In the genomic region with DNA sequence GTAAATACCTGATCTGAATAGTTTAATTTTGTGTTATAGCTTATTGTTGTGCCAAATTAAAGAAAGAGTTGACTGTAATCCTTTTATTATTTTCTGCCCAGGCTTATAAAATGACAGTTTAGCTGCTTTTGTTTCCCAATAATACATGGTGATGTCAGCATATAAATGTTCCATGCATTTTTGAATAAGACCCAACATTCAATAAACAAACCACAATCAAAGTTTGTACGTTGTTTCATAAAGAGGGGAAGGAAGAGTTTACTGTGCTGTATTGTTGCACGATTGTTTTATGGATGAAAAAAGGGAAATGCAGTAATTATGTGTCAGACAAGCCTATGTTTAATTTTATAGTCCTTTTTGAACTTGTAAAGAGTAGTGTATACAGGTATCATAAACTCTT, we compare ENCODE assay signal across 19 cellular contexts.
A peak's percentile ranks its signal among the peaks of the same experiment; 100 is the strongest.
DNase-seq lines count a peak whose midpoint lies in the region; ATAC-seq and TF ChIP-seq lines count a peak whose summit lies in the region.
"Had no signal": no experiment of that assay in that cellular context is flagged by ENCODE, and none has a peak within 500 bp of the region (broad histone marks: within the 10 kb centered on the region; RNA-seq: fewer than 3 reads in every experiment).

No MANE protein-coding gene starts in this region.

- no peak overlapping the region for H3K4me3 Mint-ChIP-seq in MCF 10A (ENCODE audit: unreplicated experiment)
- H3K4me3 Mint-ChIP-seq: CD8-positive, alpha-beta T cell had no signal

- intact Hi-C loops in MCF 10A (cut with micrococcal nuclease) (no loop called here), breast epithelium (cut with DNase I; ENCODE audit: low total_unique reads) (no loop called here)

- no peak overlapping the region for H3K27ac ChIP-seq in breast epithelium
- H3K27ac ChIP-seq in SJCRH30, result no peak overlapping the region

- H3K4me3 ChIP-seq in breast epithelium (no peak overlapping the region), fibroblast of pulmonary artery (replicated peaks; ENCODE audit: low read depth, low read length) (no peak overlapping the region), SJCRH30 (no peak overlapping the region)
- H3K4me3 ChIP-seq: MG63 had no signal

- POLR2A ChIA-PET in MCF 10A (lab: Yijun Ruan, JAX), result no interaction called here

- H3K27ac Mint-ChIP-seq in MCF 10A (ENCODE audit: low read depth, unreplicated experiment), result no peak overlapping the region
- H3K27ac Mint-ChIP-seq: CD8-positive, alpha-beta T cell had no signal

- no peak for TF ChIP-seq POLR2A in breast epithelium (IDR thresholded peaks at IDR 0.05)

- H3K4me1 Mint-ChIP-seq in MCF 10A (ENCODE audit: insufficient read depth, unreplicated experiment), result peaks cover 2% of the 10 kb centered on the region

- H3K9me3 ChIP-seq in breast epithelium (no peaks in the 10 kb centered on the region), SJCRH30 (replicated peaks) (no peaks in the 10 kb centered on the region)

- TF ChIP-seq CTCF in MCF 10A (IDR thresholded peaks at IDR 0.05; ENCODE audit: unreplicated experiment) (no peak), breast epithelium (IDR thresholded peaks at IDR 0.05) (no peak), fibroblast of pulmonary artery (IDR thresholded peaks at IDR 0.05; ENCODE audit: low read length, missing control alignments) (no peak)

- CTCF ChIA-PET in MCF 10A (lab: Yijun Ruan, JAX), result no interaction called here

- no peak for ATAC-seq in HG03097 (IDR thresholded peaks at IDR 0.05; ENCODE audit: low FRiP score, unreplicated experiment)
- ATAC-seq: CD8-positive, alpha-beta T cell; Right ventricle myocardium inferior had no signal

- H3K4me1 ChIP-seq in breast epithelium, result no peaks in the 10 kb centered on the region
- H3K4me1 ChIP-seq in SJCRH30, result peaks cover under 1% of the 10 kb centered on the region; the same call in 1 of the 2 replicates

- H3K9me3 Mint-ChIP-seq in MCF 10A (ENCODE audit: unreplicated experiment), result peaks cover 9% of the 10 kb centered on the region
- H3K9me3 Mint-ChIP-seq: CD8-positive, alpha-beta T cell had no signal

- no peaks in the 10 kb centered on the region for H3K36me3 Mint-ChIP-seq in MCF 10A (ENCODE audit: insufficient read depth, unreplicated experiment)
- H3K36me3 Mint-ChIP-seq: CD8-positive, alpha-beta T cell had no signal

- no peaks in the 10 kb centered on the region for H3K36me3 ChIP-seq in breast epithelium
- no peaks in the 10 kb centered on the region for H3K36me3 ChIP-seq in SJCRH30
- H3K36me3 ChIP-seq: MG63 had no signal

- BruUV-seq in MCF 10A (replicated peaks; lab: Mats Ljungman, UMichigan), result no TSS peak

- DNase-seq in MCF 10A (ENCODE audit: unreplicated experiment) (peak; percentile 4), breast epithelium (ENCODE audit: low spot score in 2 of 2) (no peak), astrocyte of the hippocampus (ENCODE audit: low read depth, low spot score) (peak; percentile 13), fibroblast of pulmonary artery (ENCODE audit: low read depth) (peak; percentile 48), SJCRH30 (no peak), NCI-H446 (lab: John Stamatoyannopoulos, UW) (no peak)
- DNase-seq: 8988T; AML-193; C1 segment of cervical spinal cord; CD8-positive, alpha-beta T cell; DND-41; Karpas-422; NCI-H1417; NCI-H1694 treated with DMSO at 0.1 percent for 48 hours; NCI-H446 treated with DMSO at 0.1 percent for 48 hours; NCI-H526 treated with DMSO at 0.1 percent for 48 hours had no signal

- no peaks in the 10 kb centered on the region for H3K27me3 ChIP-seq in breast epithelium
- H3K27me3 ChIP-seq in SJCRH30, result no peaks in the 10 kb centered on the region
- H3K27me3 ChIP-seq: MG63 had no signal

- no peaks in the 10 kb centered on the region for H3K27me3 Mint-ChIP-seq in MCF 10A (ENCODE audit: insufficient read depth, unreplicated experiment)

Comparison
In these comparisons a context has a peak if more than half of its experiments do, and no peak if none do; other contexts are left out.
1. DNase-seq: peak in MCF 10A (single experiment), astrocyte of the hippocampus (single experiment) and fibroblast of pulmonary artery (single experiment); none in breast epithelium (0 of 2), SJCRH30 (0 of 2) and NCI-H446 (0 of 2).